ENCODE assay signal across 1 cellular context in genomic region chr5:73446631-73447233, GRCh38.
TF ChIP-seq lines count a peak whose summit lies in the region.

No MANE protein-coding gene starts in this region.

TF ChIP-seq in HepG2, 621 proteins besides CTCF, POLR2A, EP300 and RAD21:
- TF ChIP-seq HNRNPLL (IDR thresholded peaks at IDR 0.05; ENCODE audit: low read depth, low read length, poor library complexity, severe bottlenecking) (peak; percentile 21), EZH2 (conservative IDR thresholded peaks at IDR 0.05; ENCODE audit: low read depth, low read length) (peak; percentile 97), ZNF30 (CRISPR knock-in tag; IDR thresholded peaks at IDR 0.05) (no peak)
